Comparison of ENCODE assay signal across 17 cellular contexts in the genomic region with DNA sequence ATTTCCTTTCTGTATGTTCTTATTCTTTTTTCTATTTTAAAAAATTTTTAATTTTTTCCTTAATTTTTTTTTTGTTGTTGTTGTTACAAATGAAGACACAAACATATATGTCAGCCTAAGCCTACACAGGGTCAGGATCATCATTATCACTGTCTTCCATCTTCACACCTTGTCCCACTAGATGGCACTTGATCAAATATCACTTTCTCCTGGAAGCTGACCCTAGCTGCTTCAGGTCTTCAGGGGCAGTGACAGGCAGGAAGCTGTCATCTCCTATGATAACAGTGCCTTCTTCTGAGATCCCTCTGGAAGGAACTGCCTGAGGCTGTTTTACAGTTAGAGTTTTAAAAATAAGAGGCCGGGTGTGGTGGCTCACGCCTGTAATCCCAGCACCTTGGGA.
A peak's percentile ranks its signal among the peaks of the same experiment; 100 is the strongest.
DNase-seq lines count a peak whose midpoint lies in the region; ATAC-seq, FAIRE-seq and TF ChIP-seq lines count a peak whose summit lies in the region.
"Had no signal": no experiment of that assay in that cellular context is flagged by ENCODE, and none has a peak within 500 bp of the region (broad histone marks: within the 10 kb centered on the region; RNA-seq: fewer than 3 reads in every experiment).

No MANE protein-coding gene starts in this region.

- H3K4me3 ChIP-seq in mesendoderm (ENCODE audit: low read length) (no peak overlapping the region), pancreas (no peak overlapping the region)
- H3K4me3 ChIP-seq: A549, HAP-1 had no signal

- no peak overlapping the region for H2BK120ac ChIP-seq in mesendoderm (ENCODE audit: low read depth, low read length)

- H3K56ac ChIP-seq in mesendoderm (ENCODE audit: low read length): no peak overlapping the region

- no peak overlapping the region for H3K18ac ChIP-seq in mesendoderm (ENCODE audit: low read length)

- H3K36me3 ChIP-seq in mesendoderm (ENCODE audit: control insufficient read depth, insufficient read depth, low read length): no peaks in the 10 kb centered on the region
- no peaks in the 10 kb centered on the region for H3K36me3 ChIP-seq in pancreas
- H3K36me3 ChIP-seq: HAP-1 had no signal

- H3K4me1 ChIP-seq in mesendoderm (ENCODE audit: control insufficient read depth, low read depth, low read length): no peaks in the 10 kb centered on the region
- H3K4me1 ChIP-seq in pancreas: no peaks in the 10 kb centered on the region
- H3K4me1 ChIP-seq: A549, HAP-1 had no signal

- no peaks in the 10 kb centered on the region for H3K79me2 ChIP-seq in mesendoderm (ENCODE audit: control insufficient read depth, insufficient read depth, low read length)

- H3K4ac ChIP-seq in mesendoderm (ENCODE audit: low read depth, low read length): no peak overlapping the region

- H3K23ac ChIP-seq in mesendoderm (ENCODE audit: low read length): no peak overlapping the region

- H3K4me2 ChIP-seq in mesendoderm (ENCODE audit: low read length): no peak overlapping the region
- H3K4me2 ChIP-seq: A549 had no signal

- no CpG with 5 or more reads among the region's 2 CpGs for WGBS in mesendoderm (ENCODE audit: extremely low coverage, insufficient coverage, low lambda C conversion rate)
- WGBS in pancreas, 2 donors: 66 to 85% methylated on average over 2 of the region's 2 CpGs

- no peaks in the 10 kb centered on the region for H3K9me3 ChIP-seq in pancreas
- H3K9me3 ChIP-seq: A549, HAP-1 had no signal

- ATAC-seq in GM18873 (IDR thresholded peaks at IDR 0.05; ENCODE audit: low FRiP score, unreplicated experiment) (no peak), pancreas (no peak)
- ATAC-seq: A549, T-cell had no signal

- no peak overlapping the region for H3K9ac ChIP-seq in mesendoderm (ENCODE audit: low read length)

- H2BK15ac ChIP-seq in mesendoderm (replicated peaks; ENCODE audit: low read depth): no peak overlapping the region

- TF ChIP-seq CTCF in pancreas (IDR thresholded peaks at IDR 0.05): no peak

- peak; percentile 4 for DNase-seq in NCI-H146 (lab: John Stamatoyannopoulos, UW)
- no peak for DNase-seq in NCI-H146 treated with DMSO at 0.1 percent for 48 hours (lab: John Stamatoyannopoulos, UW; ENCODE audit: unreplicated experiment)
- DNase-seq in HTR-8/SVneo (ENCODE audit: insufficient read length, low spot score): no peak
- DNase-seq in SK-MEL-5 (ENCODE audit: low read depth, low spot score): peak; percentile 18
- DNase-seq in mesendoderm: peak; percentile 87
- DNase-seq in pancreas: no peak
- DNase-seq in NCI-H526 (lab: John Stamatoyannopoulos, UW): no peak
- DNase-seq: C1 segment of cervical spinal cord, NCI-H1436, NCI-H2081, NCI-H510A, T-cell had no signal

- intact Hi-C loops in pancreas (cut with DNase I): no loop called here

- H2AK5ac ChIP-seq in mesendoderm (ENCODE audit: low read length): no peak overlapping the region

- H3K27ac ChIP-seq in mesendoderm (ENCODE audit: low read depth, low read length): no peak overlapping the region
- H3K27ac ChIP-seq in pancreas: no peak overlapping the region
- H3K27ac ChIP-seq: A549, RWPE1 had no signal

- H3K27me3 ChIP-seq in mesendoderm (ENCODE audit: insufficient read depth, low read length, poor library complexity): no peaks in the 10 kb centered on the region
- H3K27me3 ChIP-seq in pancreas: no peaks in the 10 kb centered on the region

- no peak overlapping the region for H4K8ac ChIP-seq in mesendoderm (ENCODE audit: low read depth, low read length)

- peak; percentile 65 for FAIRE-seq in HTR-8/SVneo (lab: Jason Lieb, UNC)
- FAIRE-seq in pancreas (lab: Jason Lieb, UNC): no peak
- FAIRE-seq: A549, GM19239 had no signal

- no peak overlapping the region for H4K5ac ChIP-seq in mesendoderm (ENCODE audit: low read length)

- H2BK5ac ChIP-seq in mesendoderm (ENCODE audit: low read length): no peak overlapping the region

- in situ Hi-C loops in SK-MEL-5 (cut with HindIII; ENCODE audit: low pct_unique_long_range_greater_than_20kb, low sequenced_read_pairs): no loop called here

- no peaks in the 10 kb centered on the region for H3K79me1 ChIP-seq in mesendoderm (ENCODE audit: low read length)

Comparison
In these comparisons a context has a peak if more than half of its experiments do, and no peak if none do; other contexts are left out.
1. DNase-seq: peak in NCI-H146 (single experiment), SK-MEL-5 (single experiment) and mesendoderm (single experiment); none in NCI-H146 treated with DMSO at 0.1 percent for 48 hours (single experiment), HTR-8/SVneo (single experiment), pancreas (0 of 6) and NCI-H526 (0 of 2).